In genomic region chr5:32024751-32025150, GRCh38 we compare ENCODE assay signal across 22 cellular contexts.
"Had no signal": no experiment of that assay in that cellular context is flagged by ENCODE, and none has a peak within 500 bp of the region (broad histone marks: within the 10 kb centered on the region; RNA-seq: fewer than 3 reads in every experiment).

No MANE protein-coding gene starts in this region.

- H3K27ac Mint-ChIP-seq: effector memory CD8-positive, alpha-beta T cell; stimulated activated naive CD8-positive, alpha-beta T cell treated with anti-CD3 and anti-CD28 coated beads, Interleukin-15, amount 100 ng/mL, for 72 hours had no signal

- H3K4me3 Mint-ChIP-seq: effector memory CD8-positive, alpha-beta T cell; immature natural killer cell; naive thymus-derived CD4-positive, alpha-beta T cell; nephron; stimulated activated naive CD8-positive, alpha-beta T cell treated with anti-CD3 and anti-CD28 coated beads, Interleukin-15, amount 100 ng/mL, for 72 hours had no signal

- ATAC-seq: effector memory CD8-positive, alpha-beta T cell; left ventricle myocardium superior; naive thymus-derived CD4-positive, alpha-beta T cell; pancreas; right lobe of liver; stimulated activated naive CD8-positive, alpha-beta T cell treated with anti-CD3 and anti-CD28 coated beads, Interleukin-15, amount 100 ng/mL, for 72 hours; upper lobe of right lung had no signal

- H3K27me3 Mint-ChIP-seq: naive thymus-derived CD4-positive, alpha-beta T cell; stimulated activated naive CD8-positive, alpha-beta T cell treated with anti-CD3 and anti-CD28 coated beads, Interleukin-15, amount 100 ng/mL, for 72 hours had no signal

- H3K36me3 Mint-ChIP-seq: immature natural killer cell had no signal

- DNase-seq: cortex of kidney; effector memory CD8-positive, alpha-beta T cell; hypothalamus; immature natural killer cell; left ventricle myocardium superior; mesenchymal stem cell; midbrain; naive thymus-derived CD4-positive, alpha-beta T cell; nucleus accumbens; pancreas; right lobe of liver; small intestine; stimulated activated CD4-positive, alpha-beta T cell treated with anti-CD3 and anti-CD28 coated beads, Interleukin-12 subunit alpha, Interleukin-12 subunit beta, amount 100 ng/mL, for 4 hours; stimulated activated CD4-positive, alpha-beta T cell treated with anti-CD3 and anti-CD28 coated beads, Interleukin-1b, Interleukin-23, amount 100 ng/mL, for 48 hours; stimulated activated CD4-positive, alpha-beta T cell treated with anti-CD3 and anti-CD28 coated beads, Interleukin-4, amount 100 ng/mL, for 1 hour; stimulated activated CD8-positive, alpha-beta memory T cell treated with anti-CD3 and anti-CD28 coated beads, Interleukin-4, amount 100 ng/mL, for 48 hours; stimulated activated naive CD4-positive, alpha-beta T cell; stimulated activated naive CD8-positive, alpha-beta T cell treated with anti-CD3 and anti-CD28 coated beads, Interleukin-15, amount 100 ng/mL, for 72 hours; transverse colon; upper lobe of right lung; uterus had no signal

- H3K9me3 Mint-ChIP-seq: effector memory CD8-positive, alpha-beta T cell; immature natural killer cell; naive thymus-derived CD4-positive, alpha-beta T cell; nephron; stimulated activated naive CD8-positive, alpha-beta T cell treated with anti-CD3 and anti-CD28 coated beads, Interleukin-15, amount 100 ng/mL, for 72 hours had no signal
